ENCODE assay signal across 8 cellular contexts in genomic region chr19:797528-798414, GRCh38. TPM values are rescaled to one million over a fixed set of nuclear protein-coding genes. Genes with fewer than 3 reads are reported as not detected.
DNase-seq lines count a peak whose midpoint lies in the region.

No MANE protein-coding gene starts in this region.

- WGBS in GM23248 (ENCODE audit: low coverage in 1 of 2, low lambda C conversion rate in 2 of 2, missing lambda C conversion rate in 2 of 2), 2 experiments = 2 to 3% methylated on average over 22 to 66 of the region's 129 CpGs
- no CpG with 5 or more reads among the region's 129 CpGs for WGBS in neuronal stem cell (ENCODE audit: extremely low coverage in 2 of 2, insufficient read length in 2 of 2, insufficient replicate concordance in 1 of 2), 2 donors

- H2AFZ ChIP-seq in GM23248 (no peak overlapping the region), neuronal stem cell (ENCODE audit: low read length) (peak overlapping the region; percentile 67)

- H3K14ac ChIP-seq in neuronal stem cell (ENCODE audit: low read length) = peak overlapping the region; percentile 84

- no peak overlapping the region for H4K91ac ChIP-seq in neuronal stem cell (ENCODE audit: low read depth, low read length, poor library complexity)

- peak; percentile 72 for DNase-seq in DMS79 treated with DMSO at 0.1 percent for 48 hours (lab: John Stamatoyannopoulos, UW)
- DNase-seq in GM23248 = peak; percentile 96
- DNase-seq in LHCN-M2 (ENCODE audit: low read depth) = peak; percentile 90
- DNase-seq in SHP77 (lab: John Stamatoyannopoulos, UW) = peak; percentile 75 to 86
- peak; percentile 70 for DNase-seq in activated gamma-delta T cell treated with anti-CD3 and anti-CD28 coated beads, Interleukin-2, amount 50 U/mL, for 16 hours (ENCODE audit: low read depth)
- peak; percentile 77 for DNase-seq in foreskin melanocyte
- DNase-seq in neuronal stem cell (ENCODE audit: low spot score) = peak; percentile 86
- DNase-seq in stromal cell of bone marrow (ENCODE audit: low read depth) = peak; percentile 77

- in situ Hi-C loops in GM23248 (cut with MboI) = no loop called here

- H3K4me3 ChIP-seq in GM23248 = peak overlapping the region; percentile 86
- peak overlapping the region; percentile 89 to 98 for H3K4me3 ChIP-seq in neuronal stem cell (ENCODE audit: low read length in 2 of 2)

- H3K4me1 ChIP-seq in GM23248 (ENCODE audit: insufficient read depth) (peaks cover 32% of the 10 kb centered on the region), neuronal stem cell (ENCODE audit: control insufficient read depth in 2 of 2, insufficient read depth in 1 of 2, low read depth in 1 of 2, low read length in 2 of 2) (peaks cover 18 to 32% of the 10 kb centered on the region in 2 donors)

- H3K36me3 ChIP-seq in GM23248 (ENCODE audit: low read depth) (0 out of 2 replicates have a peak, but pooled peaks cover 10% of the 10 kb centered on the region), neuronal stem cell (replicated peaks in 1 of 2; ENCODE audit: control insufficient read depth in 2 of 2, insufficient read depth in 2 of 2, low read length in 2 of 2) (peaks cover 21 to 46% of the 10 kb centered on the region in 2 donors)

- peaks cover 8% of the 10 kb centered on the region for H3F3A ChIP-seq in GM23248 (ENCODE audit: insufficient read depth)

- H2BK5ac ChIP-seq in neuronal stem cell (ENCODE audit: low read length) = peak overlapping the region; percentile 87

- peak overlapping the region; percentile 95 for H3K18ac ChIP-seq in neuronal stem cell (ENCODE audit: low read length)

- no peak overlapping the region for H2BK120ac ChIP-seq in neuronal stem cell (ENCODE audit: low read depth, low read length)

- H3K9ac ChIP-seq in GM23248 (peak overlapping the region; percentile 94), neuronal stem cell (ENCODE audit: low read depth, low read length, poor library complexity) (peak overlapping the region; percentile 97)

- H4K20me1 ChIP-seq in GM23248 (ENCODE audit: insufficient read depth) = peaks cover 30% of the 10 kb centered on the region

- H4K8ac ChIP-seq in neuronal stem cell (ENCODE audit: low read depth, low read length) = no peak overlapping the region

- no peaks in the 10 kb centered on the region for H3K9me2 ChIP-seq in GM23248 (ENCODE audit: insufficient read depth)

- H3K4me2 ChIP-seq in GM23248 (ENCODE audit: unreplicated experiment) = peak overlapping the region; percentile 98
- peak overlapping the region; percentile 93 for H3K4me2 ChIP-seq in neuronal stem cell (ENCODE audit: insufficient read depth, low read length, poor library complexity, severe bottlenecking)

- H3K4ac ChIP-seq in neuronal stem cell (ENCODE audit: low read length) = no peak overlapping the region

- H2AK5ac ChIP-seq in neuronal stem cell (ENCODE audit: low read depth, low read length) = peak overlapping the region; percentile 83

- no peaks in the 10 kb centered on the region for H3K9me3 ChIP-seq in GM23248 (ENCODE audit: low read depth)
- no peaks in the 10 kb centered on the region for H3K9me3 ChIP-seq in neuronal stem cell (replicated peaks in 1 of 2; ENCODE audit: control insufficient read depth in 2 of 2, insufficient read depth in 1 of 2, low read depth in 1 of 2, low read length in 2 of 2)

- H3K79me2 ChIP-seq in GM23248 (ENCODE audit: insufficient read depth) = peaks cover 49% of the 10 kb centered on the region

- no peak overlapping the region for H2BK12ac ChIP-seq in neuronal stem cell (ENCODE audit: low read length)

- H3K27ac ChIP-seq in GM23248 (peak overlapping the region; percentile 93), neuronal stem cell (replicated peaks; ENCODE audit: low read length) (peak overlapping the region; percentile 94)

- no peak overlapping the region for H2BK15ac ChIP-seq in neuronal stem cell (ENCODE audit: low read length)

- H3K79me1 ChIP-seq in neuronal stem cell (ENCODE audit: low read depth, low read length) = peaks cover 11% of the 10 kb centered on the region

- H3K27me3 ChIP-seq in GM23248 (replicated peaks; ENCODE audit: insufficient read depth) = no peaks in the 10 kb centered on the region
- H3K27me3 ChIP-seq in neuronal stem cell (ENCODE audit: control insufficient read depth in 3 of 3, insufficient read depth in 3 of 3, low read depth in 1 of 3, low read length in 3 of 3) = no peaks in the 10 kb centered on the region

- H3K23ac ChIP-seq in neuronal stem cell (ENCODE audit: low read depth, low read length, poor library complexity) = peak overlapping the region; percentile 99

RNA-seq across cellular contexts. Expression of gene PTBP1, which starts 0.5 kb away (rescaled TPM):
- 175 and 194 TPM in 2 replicates for total RNA-seq in GM23248 (2014; rRNA removed; shearing (Covaris generic))
- 157 and 160 TPM in 2 replicates for polyA plus RNA-seq in GM23248 (2016; fragmentation: Nextera tagmentation; extraction: Ambion mirVana)
- 425 and 475 TPM in 2 replicates for total RNA-seq in LHCN-M2 (2014; rRNA removed)
- polyA plus RNA-seq in LHCN-M2 (2012) = 609 TPM
- polyA plus RNA-seq in neuronal stem cell (2013, experiment 1 of 2) = 412 TPM
- polyA plus RNA-seq in neuronal stem cell (2013, experiment 2 of 2) = 415 TPM

RNA-seq across cellular contexts. Expression of gene PLPPR3, which starts 24.0 kb away (rescaled TPM):
- 0.32 TPM in 1 of 2 replicates, not detected in the other for total RNA-seq in GM23248 (2014; rRNA removed; shearing (Covaris generic))
- polyA plus RNA-seq in GM23248 (2016; fragmentation: Nextera tagmentation; extraction: Ambion mirVana) = not detected in 2 replicates
- total RNA-seq in LHCN-M2 (2014; rRNA removed) = 0.06 TPM in 1 of 2 replicates, not detected in the other
- 0.27 TPM for polyA plus RNA-seq in LHCN-M2 (2012)
- polyA plus RNA-seq in neuronal stem cell (2013, experiment 1 of 2) = 56.3 TPM
- polyA plus RNA-seq in neuronal stem cell (2013, experiment 2 of 2) = 54.0 TPM

RNA-seq across cellular contexts. Expression of gene AZU1, which starts 29.9 kb away (rescaled TPM):
- total RNA-seq in GM23248 (2014; rRNA removed; shearing (Covaris generic)) = not detected in 2 replicates
- not detected in 2 replicates for polyA plus RNA-seq in GM23248 (2016; fragmentation: Nextera tagmentation; extraction: Ambion mirVana)
- total RNA-seq in LHCN-M2 (2014; rRNA removed) = not detected in 2 replicates
- polyA plus RNA-seq in LHCN-M2 (2012) = not detected
- 1.2 TPM for polyA plus RNA-seq in neuronal stem cell (2013, experiment 1 of 2)
- 1.3 TPM for polyA plus RNA-seq in neuronal stem cell (2013, experiment 2 of 2)

RNA-seq across cellular contexts. Expression of gene PRTN3, which starts 43.0 kb away (rescaled TPM):
- total RNA-seq in GM23248 (2014; rRNA removed; shearing (Covaris generic)) = not detected in 2 replicates
- polyA plus RNA-seq in GM23248 (2016; fragmentation: Nextera tagmentation; extraction: Ambion mirVana) = not detected in 2 replicates
- total RNA-seq in LHCN-M2 (2014; rRNA removed) = not detected in 2 replicates
- polyA plus RNA-seq in LHCN-M2 (2012) = not detected
- 1.9 TPM for polyA plus RNA-seq in neuronal stem cell (2013, experiment 1 of 2)
- 1.9 TPM for polyA plus RNA-seq in neuronal stem cell (2013, experiment 2 of 2)

RNA-seq across cellular contexts. Expression of gene MISP, which starts 46.9 kb away (rescaled TPM):
- not detected in 2 replicates for total RNA-seq in GM23248 (2014; rRNA removed; shearing (Covaris generic))
- 0.13 TPM in 1 of 2 replicates, not detected in the other for polyA plus RNA-seq in GM23248 (2016; fragmentation: Nextera tagmentation; extraction: Ambion mirVana)
- total RNA-seq in LHCN-M2 (2014; rRNA removed) = 0.46 and 0.58 TPM in 2 replicates
- 1.1 TPM for polyA plus RNA-seq in LHCN-M2 (2012)
- 0.11 TPM for polyA plus RNA-seq in neuronal stem cell (2013, experiment 1 of 2)
- polyA plus RNA-seq in neuronal stem cell (2013, experiment 2 of 2) = 0.07 TPM

Comparison
In these comparisons a context has a peak if more than half of its experiments do, and no peak if none do; other contexts are left out.
1. Peak in every context shown above with its lines: DNase-seq, H3K4me3 ChIP-seq and H3K27ac ChIP-seq.